Comparison of ENCODE assay signal across 1 cellular context in genomic region chr20:47306095-47306494, GRCh38.
TF ChIP-seq lines count a peak whose summit lies in the region.

No MANE protein-coding gene starts in this region.

TF ChIP-seq in WTC11, 78 proteins besides CTCF, POLR2A, EP300 and RAD21 (continued from another document):
- TF ChIP-seq NFE2L1 (CRISPR knock-in tag; IDR thresholded peaks at IDR 0.05) (no peak), GTF2I (CRISPR knock-in tag; conservative IDR thresholded peaks at IDR 0.05) (no peak), ZNF396 (CRISPR knock-in tag; IDR thresholded peaks at IDR 0.05; ENCODE audit: borderline replicate concordance) (no peak), FOXJ3 (CRISPR knock-in tag; IDR thresholded peaks at IDR 0.05; ENCODE audit: borderline replicate concordance) (no peak), OVOL2 (CRISPR knock-in tag; IDR thresholded peaks at IDR 0.05; ENCODE audit: borderline replicate concordance) (no peak)
